Comparison of ENCODE assay signal across 15 cellular contexts in the genomic region with DNA sequence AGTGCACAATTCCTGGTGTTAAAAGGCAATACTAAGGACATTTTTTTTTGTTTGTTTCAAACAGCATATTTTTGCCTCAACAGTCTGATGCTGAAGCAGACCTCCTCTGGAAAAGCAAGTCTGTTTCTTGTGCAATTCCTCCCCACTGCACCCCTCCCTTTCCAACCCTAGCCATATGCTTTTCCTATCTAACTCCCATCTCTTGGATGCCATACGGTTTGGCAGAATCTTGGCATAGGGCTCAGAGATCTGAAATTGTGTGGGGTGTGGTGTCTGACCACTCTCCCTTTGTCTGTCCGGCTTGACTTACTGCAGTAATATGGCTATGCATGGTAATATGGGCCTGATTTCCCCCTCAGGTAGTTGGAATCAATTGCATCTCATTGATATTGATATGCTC.
DNase-seq lines count a peak whose midpoint lies in the region; ATAC-seq and TF ChIP-seq lines count a peak whose summit lies in the region.
"Had no signal": no experiment of that assay in that cellular context is flagged by ENCODE, and none has a peak within 500 bp of the region (broad histone marks: within the 10 kb centered on the region; RNA-seq: fewer than 3 reads in every experiment).

No MANE protein-coding gene starts in this region.

- peak overlapping the region in 1 of 2 experiments; percentile 73; a peak in 2 of 4 replicates for H3K27ac ChIP-seq in SK-N-SH (ENCODE audit: low read depth in 2 of 2, low read length in 1 of 2)
- H3K27ac ChIP-seq in esophagus muscularis mucosa (replicated peaks in 1 of 4) = no peak overlapping the region
- no peak overlapping the region for H3K27ac ChIP-seq in effector memory CD4-positive, alpha-beta T cell (ENCODE audit: insufficient read depth, low read length, poor library complexity, severe bottlenecking)
- H3K27ac ChIP-seq: BLaER1, C4-2B had no signal

- H3K27ac Mint-ChIP-seq in CD14-positive monocyte = no peak overlapping the region
- H3K27ac Mint-ChIP-seq: B cell; CD4-positive, alpha-beta T cell; CD8-positive, alpha-beta memory T cell had no signal

- no peaks in the 10 kb centered on the region for H3K9me2 ChIP-seq in SK-N-SH

- H3K4me1 Mint-ChIP-seq in CD14-positive monocyte = peaks cover 16% of the 10 kb centered on the region

- no peak for TF ChIP-seq POLR2A in esophagus muscularis mucosa (IDR thresholded peaks at IDR 0.05; ENCODE audit: low read depth)

- H2AFZ ChIP-seq in SK-N-SH (ENCODE audit: low read depth) = no peak overlapping the region

- TF ChIP-seq EP300 in SK-N-SH (IDR thresholded peaks at IDR 0.05; ENCODE audit: borderline replicate concordance in 1 of 2, low read depth in 1 of 2, low read length in 1 of 2) (no peak), esophagus muscularis mucosa (IDR thresholded peaks at IDR 0.05) (no peak)

- H3K9me3 Mint-ChIP-seq in CD14-positive monocyte = peaks cover 4 to 10% (median 7%) of the 10 kb centered on the region in 7 donors

- H3K36me3 ChIP-seq in SK-N-SH (replicated peaks in 1 of 2; ENCODE audit: control insufficient read depth in 1 of 2, insufficient read depth in 2 of 2, low read length in 1 of 2) (no peaks in the 10 kb centered on the region), esophagus muscularis mucosa (no peaks in the 10 kb centered on the region)
- H3K36me3 ChIP-seq in effector memory CD4-positive, alpha-beta T cell (ENCODE audit: control insufficient read depth, insufficient read depth, low read length) = no peaks in the 10 kb centered on the region
- H3K36me3 ChIP-seq: BLaER1 had no signal

- H3F3A ChIP-seq in SK-N-SH (replicated peaks; ENCODE audit: insufficient read depth) = no peaks in the 10 kb centered on the region

- H3K27me3 ChIP-seq in SK-N-SH (ENCODE audit: insufficient read depth) (no peaks in the 10 kb centered on the region), esophagus muscularis mucosa (no peaks in the 10 kb centered on the region)
- no peaks in the 10 kb centered on the region for H3K27me3 ChIP-seq in effector memory CD4-positive, alpha-beta T cell (replicated peaks; ENCODE audit: control insufficient read depth, insufficient read depth, low read length, poor library complexity, severe bottlenecking)
- H3K27me3 ChIP-seq: BLaER1 had no signal

- H4K20me1 ChIP-seq in SK-N-SH (ENCODE audit: insufficient read depth) = no peaks in the 10 kb centered on the region
- H4K20me1 ChIP-seq: BLaER1 had no signal

- H3K36me3 Mint-ChIP-seq in CD14-positive monocyte = no peaks in the 10 kb centered on the region
- H3K36me3 Mint-ChIP-seq: CD8-positive, alpha-beta memory T cell had no signal

- no peak overlapping the region for H3K4me2 ChIP-seq in SK-N-SH
- H3K4me2 ChIP-seq: BLaER1 had no signal

- POLR2A ChIA-PET in SK-N-SH (lab: Yijun Ruan, JAX) = no interaction called here

- H3K4me3 ChIP-seq in SK-N-SH (ENCODE audit: low read depth in 2 of 2, low read length in 1 of 2) (no peak overlapping the region), esophagus muscularis mucosa (no peak overlapping the region)
- no peak overlapping the region for H3K4me3 ChIP-seq in effector memory CD4-positive, alpha-beta T cell (ENCODE audit: insufficient read depth, low read depth, low read length, poor library complexity, severe bottlenecking)
- H3K4me3 ChIP-seq: BLaER1 had no signal

- no peak for TF ChIP-seq RAD21 in SK-N-SH (IDR thresholded peaks at IDR 0.05; ENCODE audit: low read length)

- no peak overlapping the region for H3K4me3 Mint-ChIP-seq in CD14-positive monocyte
- H3K4me3 Mint-ChIP-seq: B cell; CD4-positive, alpha-beta T cell; CD8-positive, alpha-beta memory T cell had no signal

- H3K9me3 ChIP-seq in SK-N-SH = no peaks in the 10 kb centered on the region
- H3K9me3 ChIP-seq in esophagus muscularis mucosa = no peaks in the 10 kb centered on the region
- no peaks in the 10 kb centered on the region for H3K9me3 ChIP-seq in effector memory CD4-positive, alpha-beta T cell (ENCODE audit: control insufficient read depth, low read length)
- H3K9me3 ChIP-seq: BLaER1 had no signal

- CTCF ChIA-PET in SK-N-SH (lab: Yijun Ruan, JAX) = interaction anchor here (2.8 to 3.3 kb wide), 2 partner anchors 14 to 26 kb away, joined by 17 to 26 read pairs; no protein-coding TSS in a partner anchor

- DNase-seq in DMS 273 treated with DMSO at 0.1 percent for 48 hours (lab: John Stamatoyannopoulos, UW) (peak; percentile 75), SK-N-SH (peak; percentile 31), esophagus muscularis mucosa (ENCODE audit: extremely low spot score) (peak; percentile 55), CD14-positive monocyte (ENCODE audit: low spot score) (no peak)
- no peak for DNase-seq in effector memory CD4-positive, alpha-beta T cell
- DNase-seq: CD4-positive, alpha-beta T cell; CD8-positive, alpha-beta memory T cell; DMS153; DND-41; GOT3; HCEC 1CT had no signal

- H3K4me1 ChIP-seq in SK-N-SH (ENCODE audit: control insufficient read depth in 1 of 2, insufficient read depth in 2 of 2, low read depth in 1 of 2, low read length in 1 of 2) (peaks cover 0 to 16% of the 10 kb centered on the region in 2 experiments; a peak in 2 of 4 replicates), esophagus muscularis mucosa (no peaks in the 10 kb centered on the region)
- H3K4me1 ChIP-seq in effector memory CD4-positive, alpha-beta T cell (ENCODE audit: control insufficient read depth, insufficient read depth, low read length, poor library complexity, severe bottlenecking) = no peaks in the 10 kb centered on the region

- no peak for ATAC-seq in GM21825 (IDR thresholded peaks at IDR 0.05; ENCODE audit: unreplicated experiment)

- 8% methylated on average over 2 of the region's 2 CpGs for WGBS in SK-N-SH (ENCODE audit: low lambda C conversion rate)
- WGBS in esophagus muscularis mucosa = 78% methylated on average over 2 of the region's 2 CpGs

- peaks cover 3 to 4% (median 3%) of the 10 kb centered on the region in 3 donors for H3K27me3 Mint-ChIP-seq in CD14-positive monocyte (ENCODE audit: low read depth in 3 of 3)
- H3K27me3 Mint-ChIP-seq: B cell; CD4-positive, alpha-beta T cell had no signal

- H3K9ac ChIP-seq in SK-N-SH = no peak overlapping the region
- H3K9ac ChIP-seq: BLaER1 had no signal

- intact Hi-C loops in esophagus muscularis mucosa (cut with DNase I) = no loop called here
- intact Hi-C loops in CD14-positive monocyte (cut with micrococcal nuclease) = loop anchor here in 1 of 2 donors (10.0 kb wide), 1 partner anchor 59 kb away; no protein-coding TSS in a partner anchor

- TF ChIP-seq CTCF in SK-N-SH (IDR thresholded peaks at IDR 0.05) (no peak), esophagus muscularis mucosa (IDR thresholded peaks at IDR 0.05) (no peak), CD14-positive monocyte (IDR thresholded peaks at IDR 0.05) (no peak)

- H3K79me2 ChIP-seq in SK-N-SH (ENCODE audit: insufficient read depth) = no peaks in the 10 kb centered on the region

TF ChIP-seq in SK-N-SH, 30 proteins besides CTCF, POLR2A, EP300 and RAD21 (continues in another document):
- TF ChIP-seq RFX5 (IDR thresholded peaks at IDR 0.05; ENCODE audit: low read length) (no peak), SMC3 (IDR thresholded peaks at IDR 0.05; ENCODE audit: low read depth, low read length) (no peak), NFIC (IDR thresholded peaks at IDR 0.05; ENCODE audit: borderline replicate concordance) (no peak), FOSL2 (IDR thresholded peaks at IDR 0.05; ENCODE audit: borderline replicate concordance, low read depth) (no peak), RXRA (IDR thresholded peaks at IDR 0.05; ENCODE audit: borderline replicate concordance, low read depth) (no peak), FOXJ3 (CRISPR knock-in tag; IDR thresholded peaks at IDR 0.05) (no peak), POLR2AphosphoS5 (IDR thresholded peaks at IDR 0.05; ENCODE audit: low read depth, low read length) (no peak), TAF1 (IDR thresholded peaks at IDR 0.05; ENCODE audit: borderline replicate concordance, low read depth, low read length) (no peak), USF2 (IDR thresholded peaks at IDR 0.05; ENCODE audit: borderline replicate concordance, low read depth, low read length) (no peak), MXI1 (IDR thresholded peaks at IDR 0.05; ENCODE audit: low read depth, low read length) (no peak)
- TF ChIP-seq, protein P1, sequence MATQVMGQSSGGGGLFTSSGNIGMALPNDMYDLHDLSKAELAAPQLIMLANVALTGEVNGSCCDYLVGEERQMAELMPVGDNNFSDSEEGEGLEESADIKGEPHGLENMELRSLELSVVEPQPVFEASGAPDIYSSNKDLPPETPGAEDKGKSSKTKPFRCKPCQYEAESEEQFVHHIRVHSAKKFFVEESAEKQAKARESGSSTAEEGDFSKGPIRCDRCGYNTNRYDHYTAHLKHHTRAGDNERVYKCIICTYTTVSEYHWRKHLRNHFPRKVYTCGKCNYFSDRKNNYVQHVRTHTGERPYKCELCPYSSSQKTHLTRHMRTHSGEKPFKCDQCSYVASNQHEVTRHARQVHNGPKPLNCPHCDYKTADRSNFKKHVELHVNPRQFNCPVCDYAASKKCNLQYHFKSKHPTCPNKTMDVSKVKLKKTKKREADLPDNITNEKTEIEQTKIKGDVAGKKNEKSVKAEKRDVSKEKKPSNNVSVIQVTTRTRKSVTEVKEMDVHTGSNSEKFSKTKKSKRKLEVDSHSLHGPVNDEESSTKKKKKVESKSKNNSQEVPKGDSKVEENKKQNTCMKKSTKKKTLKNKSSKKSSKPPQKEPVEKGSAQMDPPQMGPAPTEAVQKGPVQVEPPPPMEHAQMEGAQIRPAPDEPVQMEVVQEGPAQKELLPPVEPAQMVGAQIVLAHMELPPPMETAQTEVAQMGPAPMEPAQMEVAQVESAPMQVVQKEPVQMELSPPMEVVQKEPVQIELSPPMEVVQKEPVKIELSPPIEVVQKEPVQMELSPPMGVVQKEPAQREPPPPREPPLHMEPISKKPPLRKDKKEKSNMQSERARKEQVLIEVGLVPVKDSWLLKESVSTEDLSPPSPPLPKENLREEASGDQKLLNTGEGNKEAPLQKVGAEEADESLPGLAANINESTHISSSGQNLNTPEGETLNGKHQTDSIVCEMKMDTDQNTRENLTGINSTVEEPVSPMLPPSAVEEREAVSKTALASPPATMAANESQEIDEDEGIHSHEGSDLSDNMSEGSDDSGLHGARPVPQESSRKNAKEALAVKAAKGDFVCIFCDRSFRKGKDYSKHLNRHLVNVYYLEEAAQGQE (IDR thresholded peaks at IDR 0.05; ENCODE audit: low read depth, low read length) = no peak

Comparison
In these comparisons a context has a peak if more than half of its experiments do, and no peak if none do; other contexts are left out.
1. DNase-seq: peak in DMS 273 treated with DMSO at 0.1 percent for 48 hours (single experiment), SK-N-SH (single experiment) and esophagus muscularis mucosa (single experiment); none in CD14-positive monocyte (single experiment) and effector memory CD4-positive, alpha-beta T cell (0 of 3).